Comparison of ENCODE assay signal across 20 cellular contexts in genomic region chr2:30060562-30060961, GRCh38.
"Had no signal": no experiment of that assay in that cellular context is flagged by ENCODE, and none has a peak within 500 bp of the region (broad histone marks: within the 10 kb centered on the region; RNA-seq: fewer than 3 reads in every experiment).

No MANE protein-coding gene starts in this region.

- H3K27me3 ChIP-seq: MG63, SJCRH30 had no signal

- H3K4me3 ChIP-seq: MG63, SJCRH30 had no signal

- H3K27ac ChIP-seq: SJCRH30 had no signal

- H3K36me3 ChIP-seq: MG63, SJCRH30 had no signal

- DNase-seq: IMR-90, Karpas-422, KG1, MG63, NCI-H1092, NCI-H1105 treated with DMSO at 0.1 percent for 48 hours, NCI-H1417 treated with DMSO at 0.1 percent for 48 hours, NCI-H146, NCI-H1694 treated with DMSO at 0.1 percent for 48 hours, NCI-H1930, NCI-H2081, NCI-H2107, NCI-H2227 treated with DMSO at 0.1 percent for 48 hours, NCI-H524, NCI-H526 treated with DMSO at 0.1 percent for 48 hours, NCI-H774, RPMI8226, SHP77 treated with DMSO at 0.1 percent for 48 hours, SJCRH30 had no signal

- ATAC-seq: SK-N-SH treated with all-trans-retinoic acid at 6 μM for 48 hours had no signal

- H3K4me1 ChIP-seq: SJCRH30 had no signal
